ENCODE assay signal across 13 cellular contexts in the genomic region with DNA sequence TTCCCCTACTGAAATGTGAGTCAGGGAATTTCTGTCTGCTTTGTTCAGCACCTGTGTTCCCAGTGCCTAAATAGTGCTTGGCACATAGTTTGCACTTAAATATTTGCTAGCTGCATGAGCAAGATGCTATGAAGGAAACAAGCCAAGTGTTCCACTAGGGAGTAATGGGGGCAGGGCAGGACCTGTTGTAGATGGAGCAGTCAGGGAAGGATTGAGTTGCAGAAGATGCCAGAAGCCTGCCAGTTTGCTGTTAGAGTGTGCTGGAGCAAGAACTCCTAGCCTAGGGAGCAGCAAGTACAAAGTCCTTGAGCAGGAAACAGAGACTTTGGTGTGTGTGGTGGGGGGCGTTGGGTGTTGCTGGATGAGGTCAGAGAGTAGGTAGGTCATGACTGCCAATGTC.
DNase-seq lines count a peak whose midpoint lies in the region; ATAC-seq and TF ChIP-seq lines count a peak whose summit lies in the region.
"Had no signal": no experiment of that assay in that cellular context is flagged by ENCODE, and none has a peak within 500 bp of the region (broad histone marks: within the 10 kb centered on the region; RNA-seq: fewer than 3 reads in every experiment).

No MANE protein-coding gene starts in this region.

- H3K27ac ChIP-seq in AG04450 (ENCODE audit: low read depth, low read length) (no peak overlapping the region), KMS-11 (peak overlapping the region; percentile 82), esophagus muscularis mucosa (replicated peaks in 1 of 4) (peak overlapping the region; percentile 92 to 94 (median 94))
- no peak overlapping the region for H3K27ac ChIP-seq in naive thymus-derived CD4-positive, alpha-beta T cell (ENCODE audit: low read depth, low read length)
- H3K27ac ChIP-seq: brain microvascular endothelial cell, neural progenitor cell had no signal

- ATAC-seq in HG03108 (IDR thresholded peaks at IDR 0.05; ENCODE audit: unreplicated experiment): no peak
- no peak for ATAC-seq in naive thymus-derived CD4-positive, alpha-beta T cell
- ATAC-seq: activated CD4-positive, CD25-positive, alpha-beta regulatory T cell treated with anti-CD3 and anti-CD28 coated beads, Interleukin-2, amount 50 U/mL, for 24 hours had no signal

- TF ChIP-seq CTCF in AG04450 (IDR thresholded peaks at IDR 0.05; ENCODE audit: low read depth, low read length): no peak
- no peak for TF ChIP-seq CTCF in KMS-11 (conservative IDR thresholded peaks at IDR 0.05; ENCODE audit: low read depth, low read length)
- TF ChIP-seq CTCF in esophagus muscularis mucosa (IDR thresholded peaks at IDR 0.05): no peak
- TF ChIP-seq CTCF in progenitor cell of endocrine pancreas (IDR thresholded peaks at IDR 0.05; ENCODE audit: unreplicated experiment): no peak

- peak overlapping the region; percentile 43 for H3K27ac Mint-ChIP-seq in progenitor cell of endocrine pancreas
- no peak overlapping the region for H3K27ac Mint-ChIP-seq in naive thymus-derived CD4-positive, alpha-beta T cell
- H3K27ac Mint-ChIP-seq: neural progenitor cell had no signal

- H3K27me3 ChIP-seq in AG04450 (ENCODE audit: control insufficient read depth, insufficient read depth, low read length) (no peaks in the 10 kb centered on the region), KMS-11 (ENCODE audit: insufficient read depth, low read depth) (no peaks in the 10 kb centered on the region), esophagus muscularis mucosa (no peaks in the 10 kb centered on the region)
- H3K27me3 ChIP-seq in naive thymus-derived CD4-positive, alpha-beta T cell (ENCODE audit: control insufficient read depth in 2 of 2, insufficient read depth in 2 of 2, low read length in 2 of 2): no peaks in the 10 kb centered on the region
- H3K27me3 ChIP-seq: brain microvascular endothelial cell had no signal

- no peaks in the 10 kb centered on the region for H3K36me3 Mint-ChIP-seq in progenitor cell of endocrine pancreas (ENCODE audit: insufficient read depth)
- H3K36me3 Mint-ChIP-seq in naive thymus-derived CD4-positive, alpha-beta T cell: no peaks in the 10 kb centered on the region
- H3K36me3 Mint-ChIP-seq: neural progenitor cell had no signal

- no peak for TF ChIP-seq EP300 in esophagus muscularis mucosa (IDR thresholded peaks at IDR 0.05)

- H3K4me1 ChIP-seq in KMS-11 (ENCODE audit: low read depth, poor library complexity, severe bottlenecking) (peaks cover 85% of the 10 kb centered on the region), esophagus muscularis mucosa (peaks cover 89 to 98% (median 96%) of the 10 kb centered on the region in 4 donors)
- no peaks in the 10 kb centered on the region for H3K4me1 ChIP-seq in naive thymus-derived CD4-positive, alpha-beta T cell (ENCODE audit: control insufficient read depth in 2 of 2, insufficient read depth in 2 of 2, low read length in 2 of 2)

- POLR2A ChIA-PET in AG04450 (lab: Yijun Ruan, JAX): no interaction called here
- POLR2A ChIA-PET in naive thymus-derived CD4-positive, alpha-beta T cell (lab: Charles Lee): no interaction called here

- no peak for TF ChIP-seq POLR2A in esophagus muscularis mucosa (IDR thresholded peaks at IDR 0.05; ENCODE audit: low read depth)

- no peak overlapping the region for H2AFZ ChIP-seq in KMS-11 (ENCODE audit: low read depth)
- H2AFZ ChIP-seq: neural progenitor cell had no signal

- peak overlapping the region; percentile 31; the same call in 1 of the 2 replicates for H3K9ac ChIP-seq in KMS-11
- H3K9ac ChIP-seq: neural progenitor cell had no signal

- peak overlapping the region; percentile 45 for H3K4me2 ChIP-seq in KMS-11
- H3K4me2 ChIP-seq: neural progenitor cell had no signal

- intact Hi-C loops in esophagus muscularis mucosa (cut with DNase I) (no loop called here), posterior vena cava (cut with DNase I) (loop anchor here in 1 of 2 donors (5.0 kb wide), 1 partner anchor 192 kb away; no protein-coding TSS in a partner anchor)
- intact Hi-C loops in naive thymus-derived CD4-positive, alpha-beta T cell (cut with micrococcal nuclease): loop anchor here in 1 of 2 donors (5.0 kb wide), 1 partner anchor 52 kb away; no protein-coding TSS in a partner anchor

- WGBS in esophagus muscularis mucosa: 50% methylated on average over 1 of the region's 1 CpG

- H3K36me3 ChIP-seq in KMS-11 (ENCODE audit: insufficient read depth): no peaks in the 10 kb centered on the region
- H3K36me3 ChIP-seq in esophagus muscularis mucosa: no peaks in the 10 kb centered on the region
- no peaks in the 10 kb centered on the region for H3K36me3 ChIP-seq in naive thymus-derived CD4-positive, alpha-beta T cell (ENCODE audit: control insufficient read depth in 2 of 3, insufficient read depth in 3 of 3, low read length in 3 of 3)
- H3K36me3 ChIP-seq: brain microvascular endothelial cell, neural progenitor cell had no signal

- H3K4me3 ChIP-seq in AG04450 (ENCODE audit: low read depth, low read length): no peak overlapping the region
- no peak overlapping the region for H3K4me3 ChIP-seq in KMS-11 (IDR thresholded peaks at IDR 0.05; ENCODE audit: insufficient read depth, low read depth, low read length)
- peak overlapping the region in 2 of 4 donors; percentile 4 to 6 for H3K4me3 ChIP-seq in esophagus muscularis mucosa
- no peak overlapping the region for H3K4me3 ChIP-seq in naive thymus-derived CD4-positive, alpha-beta T cell (ENCODE audit: low read length)
- H3K4me3 ChIP-seq: neural progenitor cell had no signal

- H3K27me3 Mint-ChIP-seq in progenitor cell of endocrine pancreas: no peaks in the 10 kb centered on the region
- peaks cover 24 to 53% (median 27%) of the 10 kb centered on the region in 5 donors for H3K27me3 Mint-ChIP-seq in naive thymus-derived CD4-positive, alpha-beta T cell

- no peaks in the 10 kb centered on the region for H4K20me1 ChIP-seq in KMS-11 (ENCODE audit: insufficient read depth)

- no peak overlapping the region for H3K4me3 Mint-ChIP-seq in progenitor cell of endocrine pancreas (ENCODE audit: low read depth)
- no peak overlapping the region for H3K4me3 Mint-ChIP-seq in naive thymus-derived CD4-positive, alpha-beta T cell
- H3K4me3 Mint-ChIP-seq: neural progenitor cell had no signal

- peaks cover 46% of the 10 kb centered on the region for H3K4me1 Mint-ChIP-seq in progenitor cell of endocrine pancreas (ENCODE audit: low read depth)
- peaks cover 0 to 16% (median 4%) of the 10 kb centered on the region in 7 donors for H3K4me1 Mint-ChIP-seq in naive thymus-derived CD4-positive, alpha-beta T cell

- H3K79me2 ChIP-seq in KMS-11 (ENCODE audit: insufficient read depth, low read depth): peaks cover 4% of the 10 kb centered on the region; the same call in 1 of the 2 replicates

- DNase-seq in AG04450 (ENCODE audit: low read depth, low spot score): peak; percentile 21
- no peak for DNase-seq in esophagus muscularis mucosa (ENCODE audit: extremely low spot score)
- no peak for DNase-seq in progenitor cell of endocrine pancreas (ENCODE audit: low spot score, unreplicated experiment)
- no peak for DNase-seq in naive thymus-derived CD4-positive, alpha-beta T cell
- no peak for DNase-seq in posterior vena cava (ENCODE audit: low spot score)
- no peak for DNase-seq in iPS-NIHi7 (ENCODE audit: extremely low spot score)
- DNase-seq: brain microvascular endothelial cell, islet precursor cell, NCI-H2029 had no signal

- no peaks in the 10 kb centered on the region for H3K9me3 ChIP-seq in AG04450 (ENCODE audit: control insufficient read depth, insufficient read depth, low read length)
- H3K9me3 ChIP-seq in esophagus muscularis mucosa: no peaks in the 10 kb centered on the region
- H3K9me3 ChIP-seq in naive thymus-derived CD4-positive, alpha-beta T cell (ENCODE audit: control insufficient read depth in 2 of 3, low read length in 3 of 3): no peaks in the 10 kb centered on the region

- H3K9me3 Mint-ChIP-seq in progenitor cell of endocrine pancreas (ENCODE audit: low read depth): no peaks in the 10 kb centered on the region
- H3K9me3 Mint-ChIP-seq in naive thymus-derived CD4-positive, alpha-beta T cell: no peaks in the 10 kb centered on the region
- H3K9me3 Mint-ChIP-seq: neural progenitor cell had no signal

- CTCF ChIA-PET in AG04450 (lab: Charles Lee): interaction anchor here (2.4 kb wide), 1 partner anchor 193 kb away, joined by 9 read pairs; no protein-coding TSS in a partner anchor
- CTCF ChIA-PET in naive thymus-derived CD4-positive, alpha-beta T cell (lab: Charles Lee): no interaction called here

Comparison
In these comparisons a context has a peak if more than half of its experiments do, and no peak if none do; other contexts are left out.
1. H3K27ac ChIP-seq: peak in KMS-11 (single experiment) and esophagus muscularis mucosa (4 of 4); none in AG04450 (single experiment) and naive thymus-derived CD4-positive, alpha-beta T cell (single experiment).